ENCODE assay signal across 3 cellular contexts in genomic region chr17:57539528-57540301, GRCh38.
TF ChIP-seq lines count a peak whose summit lies in the region.

No MANE protein-coding gene starts in this region.

TF ChIP-seq in HepG2, 621 proteins besides CTCF, POLR2A, EP300 and RAD21 (continues in another document):
- TF ChIP-seq CEBPG (CRISPR knock-in tag; IDR thresholded peaks at IDR 0.05) (no peak), SETDB1 (CRISPR knock-in tag; IDR thresholded peaks at IDR 0.05; ENCODE audit: borderline replicate concordance) (no peak), ARNTL (CRISPR knock-in tag; IDR thresholded peaks at IDR 0.05) (no peak), ZNF253 (CRISPR knock-in tag; IDR thresholded peaks at IDR 0.05; ENCODE audit: borderline replicate concordance) (no peak), GMEB1 (CRISPR knock-in tag; IDR thresholded peaks at IDR 0.05; ENCODE audit: borderline replicate concordance) (no peak), ZNF691 (CRISPR knock-in tag; IDR thresholded peaks at IDR 0.05; ENCODE audit: borderline replicate concordance, low read depth) (no peak), ZMYM3 (CRISPR knock-in tag; IDR thresholded peaks at IDR 0.05) (peak; percentile 49; the same call in 1 of the 2 replicates), GATA4 (IDR thresholded peaks at IDR 0.05; ENCODE audit: borderline replicate concordance, low read depth) (no peak), REST (IDR thresholded peaks at IDR 0.05; ENCODE audit: borderline replicate concordance in 1 of 2, low read depth in 1 of 2, low read length in 2 of 2) (no peak), GTF2F1 (IDR thresholded peaks at IDR 0.05; ENCODE audit: low read length) (no peak), ZNF792 (CRISPR knock-in tag; IDR thresholded peaks at IDR 0.05) (no peak), TOE1 (CRISPR knock-in tag; IDR thresholded peaks at IDR 0.05) (no peak), SALL1 (CRISPR knock-in tag; IDR thresholded peaks at IDR 0.05) (no peak), ZKSCAN5 (CRISPR knock-in tag; IDR thresholded peaks at IDR 0.05) (no peak), KDM4B (CRISPR knock-in tag; IDR thresholded peaks at IDR 0.05) (no peak), TARDBP (CRISPR knock-in tag; IDR thresholded peaks at IDR 0.05) (no peak), PHF5A (CRISPR knock-in tag; IDR thresholded peaks at IDR 0.05; ENCODE audit: low read depth, unreplicated experiment) (no peak)

TF ChIP-seq in K562, 482 proteins besides CTCF, POLR2A, EP300 and RAD21:
- no peak for TF ChIP-seq CUX1 (CRISPR knock-in tag; IDR thresholded peaks at IDR 0.05)
- TF ChIP-seq ZFP36 (IDR thresholded peaks at IDR 0.05; ENCODE audit: low read depth, low read length, partially characterized antibody) = peak; percentile 62
- TF ChIP-seq ADNP (tag; IDR thresholded peaks at IDR 0.05) = peak; percentile 73; the same call in 1 of the 2 replicates
- no peak for TF ChIP-seq ZBTB49 (CRISPR knock-in tag; IDR thresholded peaks at IDR 0.05; ENCODE audit: borderline replicate concordance)
- TF ChIP-seq KDM1A (IDR thresholded peaks at IDR 0.05) = peak; percentile 33 to 45; a peak in 2 of 4 replicates
- TF ChIP-seq NKRF (IDR thresholded peaks at IDR 0.05; ENCODE audit: borderline replicate concordance) = no peak
- TF ChIP-seq HMBOX1 (IDR thresholded peaks at IDR 0.05) = no peak
- no peak for TF ChIP-seq ZBTB17 (CRISPR knock-in tag; IDR thresholded peaks at IDR 0.05)
- TF ChIP-seq PTTG1 (tag; IDR thresholded peaks at IDR 0.05; ENCODE audit: low read depth) = no peak
- TF ChIP-seq NFE2L1 (tag; IDR thresholded peaks at IDR 0.05; ENCODE audit: borderline replicate concordance, low read depth) = no peak
- no peak for TF ChIP-seq FOXA1 (IDR thresholded peaks at IDR 0.05; ENCODE audit: borderline replicate concordance)
- TF ChIP-seq RBM25 (IDR thresholded peaks at IDR 0.05; ENCODE audit: low read depth, low read length, severe bottlenecking) = peak; percentile 94
- TF ChIP-seq NCOR1 (IDR thresholded peaks at IDR 0.05) = no peak
- TF ChIP-seq BCOR (IDR thresholded peaks at IDR 0.05) = peak; percentile 63
- TF ChIP-seq KLF1 (tag; IDR thresholded peaks at IDR 0.05) = no peak

TF ChIP-seq in WTC11, 78 proteins besides CTCF, POLR2A, EP300 and RAD21:
- TF ChIP-seq AFF4 (CRISPR knock-in tag; IDR thresholded peaks at IDR 0.05; ENCODE audit: borderline replicate concordance) = no peak
- no peak for TF ChIP-seq CDX4 (CRISPR knock-in tag; IDR thresholded peaks at IDR 0.05; ENCODE audit: borderline replicate concordance)
